22 cellular contexts compared by ENCODE assay signal in the genomic region with DNA sequence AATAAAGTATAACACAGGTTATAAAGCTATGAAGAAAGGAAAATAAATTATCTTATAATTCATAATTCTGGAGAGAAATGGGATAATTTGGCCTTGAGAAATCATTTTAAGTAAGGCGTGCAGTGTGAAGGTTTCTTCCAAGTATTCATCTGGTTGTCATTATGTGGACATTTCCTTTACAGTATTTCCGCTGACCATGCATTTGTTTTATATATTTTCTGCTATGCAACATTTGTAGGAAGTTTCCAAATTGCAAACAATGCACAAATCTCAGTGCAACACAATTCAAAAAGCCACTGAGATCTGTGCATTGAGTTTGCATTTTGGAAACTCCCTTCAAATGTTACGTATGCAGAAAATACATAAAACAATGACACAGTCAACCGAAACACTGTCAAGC. TPM values are rescaled to one million over a fixed set of nuclear protein-coding genes. Genes with fewer than 3 reads are reported as not detected.
A peak's percentile ranks its signal among the peaks of the same experiment; 100 is the strongest.
DNase-seq lines count a peak whose midpoint lies in the region; ATAC-seq, FAIRE-seq and TF ChIP-seq lines count a peak whose summit lies in the region.
"Had no signal": no experiment of that assay in that cellular context is flagged by ENCODE, and none has a peak within 500 bp of the region (broad histone marks: within the 10 kb centered on the region; RNA-seq: fewer than 3 reads in every experiment).

No MANE protein-coding gene starts in this region.

- no peaks in the 10 kb centered on the region for H3K9me2 ChIP-seq in GM23248 (ENCODE audit: insufficient read depth)

- DNase-seq in A549 (ENCODE audit: low read depth in 1 of 2, low spot score in 1 of 2) (no peak), IMR-90 (no peak), K562 (ENCODE audit: extremely low read depth in 1 of 4, low spot score in 3 of 4) (no peak), kidney (no peak), uterus (no peak), GM23248 (no peak)
- DNase-seq: 8988T; Caco-2; CD4-positive, CD25-positive, alpha-beta regulatory T cell; CD8-positive, alpha-beta T cell; DMS 273 treated with DMSO at 0.1 percent for 48 hours; DMS79; EL; GDM1; GOT3; HFFc6 had no signal

- intact Hi-C loops in IMR-90 (cut with micrococcal nuclease) (no loop called here), K562 (cut with micrococcal nuclease) (no loop called here), kidney (cut with DNase I) (no loop called here), uterus (cut with DNase I; ENCODE audit: low total_unique reads) (no loop called here)

- no peak overlapping the region for H3K4me2 ChIP-seq in A549
- no peak overlapping the region for H3K4me2 ChIP-seq in IMR-90 (ENCODE audit: low read depth, low read length)
- no peak overlapping the region for H3K4me2 ChIP-seq in K562 (ENCODE audit: insufficient read depth, low read length)
- no peak overlapping the region for H3K4me2 ChIP-seq in GM23248 (ENCODE audit: unreplicated experiment)

- no peak for TF ChIP-seq POLR2A in A549 (IDR thresholded peaks at IDR 0.05; ENCODE audit: low read length)
- TF ChIP-seq POLR2A in IMR-90 (IDR thresholded peaks at IDR 0.05; ENCODE audit: low read depth, low read length), result no peak
- TF ChIP-seq POLR2A in K562 (conservative IDR thresholded peaks at IDR 0.05), result no peak
- TF ChIP-seq POLR2A in uterus (IDR thresholded peaks at IDR 0.05), result no peak

- no peaks in the 10 kb centered on the region for H3F3A ChIP-seq in GM23248 (ENCODE audit: insufficient read depth)

- no peaks in the 10 kb centered on the region for H3K27me3 ChIP-seq in IMR-90 (ENCODE audit: control insufficient read depth, insufficient read depth, low read length)
- no peaks in the 10 kb centered on the region for H3K27me3 ChIP-seq in K562 (ENCODE audit: control insufficient read depth in 2 of 2, insufficient read depth in 2 of 2, low read length in 2 of 2)
- no peaks in the 10 kb centered on the region for H3K27me3 ChIP-seq in uterus
- no peaks in the 10 kb centered on the region for H3K27me3 ChIP-seq in GM23248 (replicated peaks; ENCODE audit: insufficient read depth)

- H3K56ac ChIP-seq in IMR-90 (ENCODE audit: extremely low read depth, insufficient read depth, low read length), result no peak overlapping the region

- H2AFZ ChIP-seq in IMR-90 (replicated peaks; ENCODE audit: low read length, poor library complexity), result no peak overlapping the region
- no peak overlapping the region for H2AFZ ChIP-seq in K562 (ENCODE audit: low read depth, low read length)
- no peak overlapping the region for H2AFZ ChIP-seq in GM23248

- 79% methylated on average over 4 of the region's 4 CpGs for WGBS in A549 (ENCODE audit: missing lambda C conversion rate)
- WGBS in IMR-90 (ENCODE audit: extremely low coverage in 2 of 2, insufficient read length in 1 of 2), 2 experiments, result no CpG with 5 or more reads among the region's 4 CpGs
- WGBS in K562 (ENCODE audit: insufficient coverage, low coverage, missing lambda C conversion rate), result 89% methylated on average over 4 of the region's 4 CpGs
- WGBS in GM23248 (ENCODE audit: low coverage in 1 of 2, low lambda C conversion rate in 2 of 2, missing lambda C conversion rate in 2 of 2), 2 experiments, result 79 to 84% methylated on average over 4 of the region's 4 CpGs

- H3K79me1 ChIP-seq in IMR-90 (ENCODE audit: low read depth in 1 of 2, low read length in 2 of 2), result peaks cover 11 to 14% of the 10 kb centered on the region in 2 experiments; a peak in 3 of 4 replicates

- TF ChIP-seq RAD21 in A549 (conservative IDR thresholded peaks at IDR 0.05 in 1 of 2, IDR thresholded peaks at IDR 0.05 in 1 of 2) (no peak), IMR-90 (IDR thresholded peaks at IDR 0.05; ENCODE audit: low read length) (no peak), K562 (CRISPR knock-in tag; conservative IDR thresholded peaks at IDR 0.05 in 1 of 2, IDR thresholded peaks at IDR 0.05 in 1 of 2) (no peak)

- H3K9me1 ChIP-seq in IMR-90 (ENCODE audit: insufficient read depth, low read length), result no peaks in the 10 kb centered on the region
- no peaks in the 10 kb centered on the region for H3K9me1 ChIP-seq in K562 (ENCODE audit: control insufficient read depth, insufficient read depth, low read length)

- H2BK5ac ChIP-seq in IMR-90 (ENCODE audit: low read depth, low read length, poor library complexity, severe bottlenecking), result no peak overlapping the region

- no peak overlapping the region for H3K4me3 ChIP-seq in A549
- no peak overlapping the region for H3K4me3 ChIP-seq in IMR-90 (ENCODE audit: insufficient read depth, low read depth, low read length)
- H3K4me3 ChIP-seq in K562, result no peak overlapping the region
- no peak overlapping the region for H3K4me3 ChIP-seq in kidney (ENCODE audit: low read length in 2 of 2)
- no peak overlapping the region for H3K4me3 ChIP-seq in uterus
- H3K4me3 ChIP-seq in GM23248, result no peak overlapping the region
- H3K4me3 ChIP-seq: GM12878, HAP-1 had no signal

- H2BK20ac ChIP-seq in IMR-90 (ENCODE audit: low read depth, low read length), result no peak overlapping the region

- H3K9me3 ChIP-seq in A549 (peaks cover 47% of the 10 kb centered on the region), IMR-90 (ENCODE audit: control insufficient read depth, insufficient read depth, low read length) (peaks cover 10% of the 10 kb centered on the region; the same call in 1 of the 2 replicates), K562 (replicated peaks; ENCODE audit: control insufficient read depth, insufficient read depth, low read depth, low read length) (peaks cover 9% of the 10 kb centered on the region), kidney (ENCODE audit: control insufficient read depth in 1 of 2, low read length in 2 of 2) (peaks cover 0 to 4% of the 10 kb centered on the region in 2 donors), uterus (no peaks in the 10 kb centered on the region), GM23248 (ENCODE audit: low read depth) (no peaks in the 10 kb centered on the region)

- POLR2A ChIA-PET in A549 (lab: Yijun Ruan, JAX) (no interaction called here), IMR-90 (lab: Charles Lee; ENCODE audit: unreplicated experiment) (no interaction called here), K562 (lab: Yijun Ruan, JAX) (no interaction called here)

- H3K23ac ChIP-seq in IMR-90 (ENCODE audit: low read depth, low read length), result no peak overlapping the region

- TF ChIP-seq EP300 in A549 (IDR thresholded peaks at IDR 0.05), result no peak
- no peak for TF ChIP-seq EP300 in K562 (IDR thresholded peaks at IDR 0.05; ENCODE audit: low read length)

- H3K27ac ChIP-seq in A549 (no peak overlapping the region), IMR-90 (ENCODE audit: insufficient read depth, low read length) (no peak overlapping the region), K562 (ENCODE audit: extremely low read depth, low read depth, low read length) (no peak overlapping the region), kidney (ENCODE audit: low read depth in 2 of 2, low read length in 2 of 2) (no peak overlapping the region), uterus (no peak overlapping the region), GM23248 (no peak overlapping the region)
- H3K27ac ChIP-seq: C4-2B had no signal

- H4K5ac ChIP-seq in IMR-90 (ENCODE audit: low read depth, low read length), result no peak overlapping the region

- no peak overlapping the region for H3K4ac ChIP-seq in IMR-90 (ENCODE audit: low read depth, low read length)

- H3K9ac ChIP-seq in IMR-90 (ENCODE audit: low read depth, low read length) (no peak overlapping the region), K562 (ENCODE audit: insufficient read depth in 1 of 2, low read depth in 2 of 2, low read length in 2 of 2) (no peak overlapping the region), kidney (ENCODE audit: low read length in 2 of 2) (no peak overlapping the region), GM23248 (no peak overlapping the region)

- H3K14ac ChIP-seq in IMR-90 (replicated peaks; ENCODE audit: low read depth, low read length), result no peak overlapping the region

- TF ChIP-seq CTCF in A549 (IDR thresholded peaks at IDR 0.05), result no peak
- no peak for TF ChIP-seq CTCF in IMR-90 (conservative IDR thresholded peaks at IDR 0.05; ENCODE audit: low read depth, low read length)
- no peak for TF ChIP-seq CTCF in K562 (IDR thresholded peaks at IDR 0.05 in 2 of 3, conservative IDR thresholded peaks at IDR 0.05 in 1 of 3; ENCODE audit: insufficient read depth in 2 of 3, low read depth in 1 of 3, low read length in 3 of 3)
- TF ChIP-seq CTCF in kidney (IDR thresholded peaks at IDR 0.05; ENCODE audit: borderline replicate concordance, extremely low read depth, insufficient read depth), result no peak
- no peak for TF ChIP-seq CTCF in uterus (IDR thresholded peaks at IDR 0.05)

- FAIRE-seq in A549 (lab: Jason Lieb, UNC), result no peak
- FAIRE-seq in K562 (lab: Jason Lieb, UNC), result no peak
- peak; percentile 27 for FAIRE-seq in kidney (lab: Jason Lieb, UNC)
- FAIRE-seq: GM12878, GM19239, H54 had no signal

- H3K36me3 ChIP-seq in IMR-90 (ENCODE audit: control insufficient read depth, insufficient read depth, low read length) (no peaks in the 10 kb centered on the region), K562 (ENCODE audit: control insufficient read depth, insufficient read depth, low read length) (no peaks in the 10 kb centered on the region; the same call in 2 of the 3 replicates), kidney (ENCODE audit: control insufficient read depth in 1 of 2, insufficient read depth in 2 of 2, low read length in 2 of 2) (peaks cover 0 to 4% of the 10 kb centered on the region in 2 donors), uterus (no peaks in the 10 kb centered on the region), GM23248 (ENCODE audit: low read depth) (no peaks in the 10 kb centered on the region)
- H3K36me3 ChIP-seq: HAP-1 had no signal

- peaks cover 76% of the 10 kb centered on the region for H3K79me2 ChIP-seq in K562 (ENCODE audit: control insufficient read depth, insufficient read depth, low read length)
- peaks cover 7% of the 10 kb centered on the region; the same call in 1 of the 2 replicates for H3K79me2 ChIP-seq in GM23248 (ENCODE audit: insufficient read depth)

- H4K20me1 ChIP-seq in IMR-90 (ENCODE audit: insufficient read depth, low read length) (no peaks in the 10 kb centered on the region; the same call in 1 of the 2 replicates), K562 (replicated peaks; ENCODE audit: control insufficient read depth, insufficient read depth, low read length) (no peaks in the 10 kb centered on the region), GM23248 (ENCODE audit: insufficient read depth) (no peaks in the 10 kb centered on the region)

- no peak overlapping the region for H4K91ac ChIP-seq in IMR-90 (ENCODE audit: insufficient read depth, low read depth, low read length)

- no peak overlapping the region for H2AK5ac ChIP-seq in IMR-90 (ENCODE audit: low read depth, low read length)

- CTCF ChIA-PET in A549 (lab: Yijun Ruan, JAX) (no interaction called here), IMR-90 (lab: Yijun Ruan, JAX) (no interaction called here), K562 (lab: Yijun Ruan, JAX; ENCODE audit: low intra/inter-chr PET ratio) (no interaction called here)

- ATAC-seq in A549, result no peak
- no peak for ATAC-seq in IMR-90 (ENCODE audit: low read depth)
- ATAC-seq in K562, result no peak
- no peak for ATAC-seq in GM21390 (IDR thresholded peaks at IDR 0.05; ENCODE audit: unreplicated experiment)
- ATAC-seq: CD8-positive, alpha-beta T cell; GM12878 had no signal

- in situ Hi-C loops in IMR-90 (cut with MboI; ENCODE audit: low sequenced_read_pairs), result no loop called here
- in situ Hi-C loops in K562 (cut with MboI), result no loop called here
- in situ Hi-C loops in GM23248 (cut with MboI), result no loop called here

- BruUV-seq in IMR-90 (replicated peaks; lab: Mats Ljungman, UMichigan), result no TSS peak
- no TSS peak for BruUV-seq in K562 (replicated peaks; lab: Mats Ljungman, UMichigan)

- no peak overlapping the region for H2BK15ac ChIP-seq in IMR-90 (ENCODE audit: low read depth, low read length)

- dilution Hi-C loops in IMR-90 (cut with HindIII; ENCODE audit: low sequenced_read_pairs, unreplicated experiment), result no loop called here

- H4K8ac ChIP-seq in IMR-90 (ENCODE audit: low read depth in 2 of 2, low read length in 2 of 2), result no peak overlapping the region

- H3K4me1 ChIP-seq in A549, result no peaks in the 10 kb centered on the region
- no peaks in the 10 kb centered on the region for H3K4me1 ChIP-seq in IMR-90 (ENCODE audit: control insufficient read depth, insufficient read depth, low read length)
- H3K4me1 ChIP-seq in K562 (replicated peaks in 1 of 2; ENCODE audit: control insufficient read depth in 2 of 2, insufficient read depth in 2 of 2, low read length in 2 of 2), result no peaks in the 10 kb centered on the region
- no peaks in the 10 kb centered on the region for H3K4me1 ChIP-seq in kidney (ENCODE audit: control insufficient read depth in 1 of 2, insufficient read depth in 1 of 2, low read depth in 1 of 2, low read length in 2 of 2)
- H3K4me1 ChIP-seq in uterus, result no peaks in the 10 kb centered on the region
- no peaks in the 10 kb centered on the region for H3K4me1 ChIP-seq in GM23248 (ENCODE audit: insufficient read depth)
- H3K4me1 ChIP-seq: HAP-1 had no signal

- no peak overlapping the region for H2AK9ac ChIP-seq in IMR-90 (replicated peaks; ENCODE audit: low read depth, low read length, poor library complexity)

- no peak overlapping the region for H3K18ac ChIP-seq in IMR-90 (ENCODE audit: low read depth, low read length)

- H2BK120ac ChIP-seq in IMR-90 (ENCODE audit: low read depth, low read length), result no peak overlapping the region

RNA-seq across cellular contexts. Expression of a gene that starts 17.8 kb away (rescaled TPM):
- polyA plus RNA-seq in A549 (2011; rRNA removed) (3.5 and 4.3 TPM in 2 replicates), A549 (2017; fragmentation: RNase III; extraction: RNeasy Plus Mini Kit Qiagen cat#74134 plus additional on column Dnase treatment) (2.9 to 3.3 TPM (median 3.0 TPM) in 3 replicates), IMR-90 (2012; rRNA removed) (1.2 and 1.8 TPM in 2 replicates), K562 (2011; rRNA removed) (9.7 and 11.8 TPM in 2 replicates), K562 (2014; fragmentation: Illumina TruSeq; extraction: Trizol) (11.1 and 12.4 TPM in 2 replicates), K562 (2014; fragmentation: Nextera tagmentation; extraction: Ambion mirVana) (10 to 100 TPM; 17.3 to 23.4 TPM), K562 (2014; rRNA removed) (8.2 and 8.7 TPM in 2 replicates), kidney (ENCODE audit: insufficient read depth, low read depth, low replicate concordance) (2.0 TPM), GM23248 (2016; fragmentation: Nextera tagmentation; extraction: Ambion mirVana) (2.8 and 2.9 TPM in 2 replicates)
- 0.85 and 1.0 TPM in 2 replicates for polyA plus RNA-seq in A549 (2012; cell fraction: cytosol; rRNA removed)
- polyA plus RNA-seq in A549 (2012; cell fraction: nucleus; rRNA removed), result 0.36 and 0.54 TPM in 2 replicates
- polyA minus RNA-seq in A549 (2011; rRNA and poly(A)+ RNA removed), result 1.1 and 1.2 TPM in 2 replicates
- total RNA-seq in IMR-90 (2012; rRNA removed) (4.5 and 5.6 TPM in 2 replicates), K562 (2014; rRNA removed) (6.7 and 8.9 TPM in 2 replicates), K562 (2014; rRNA removed; fragmentation: Illumina TruSeq; extraction: Trizol) (14.5 and 17.8 TPM in 2 replicates), K562 (2015; rRNA removed; fragmentation: Illumina TruSeq; extraction: Trizol) (10.3 and 11.2 TPM in 2 replicates), K562 (2021) (7.1 and 7.9 TPM in 2 replicates), kidney (2.9 TPM), uterus (1 to 10 TPM; 5.0 to 9.5 (median 7.4) TPM)
- 0.19 and 0.33 TPM in 2 replicates for polyA plus RNA-seq in IMR-90 (2012; cell fraction: cytosol; rRNA removed)
- polyA plus RNA-seq in IMR-90 (2012; cell fraction: nucleus; rRNA removed; ENCODE audit: low replicate concordance), result 0.10 and 1.0 TPM in 2 replicates
- 4.5 and 17.1 TPM in 2 replicates for total RNA-seq in K562 (2011; cell fraction: chromatin; rRNA removed; ENCODE audit: low replicate concordance)
- total RNA-seq in K562 (2011; cell fraction: nucleolus; rRNA removed), result 2.8 and 5.1 TPM in 2 replicates
- 6.5 and 7.7 TPM in 2 replicates for total RNA-seq in K562 (2011; cell fraction: nucleoplasm; rRNA removed)
- polyA plus RNA-seq in K562 (2011; cell fraction: cytosol; rRNA removed), result 1.1 and 2.6 TPM in 2 replicates
- 2.7 and 4.4 TPM in 2 replicates for polyA plus RNA-seq in K562 (2011; cell fraction: nucleus; rRNA removed)
- polyA plus RNA-seq in K562 (2012), result 5.9 and 6.1 TPM in 2 replicates
- 11.7 and 13.9 TPM in 2 replicates for polyA minus RNA-seq in K562 (2011; rRNA and poly(A)+ RNA removed)
- 3.2 and 4.0 TPM in 2 replicates for polyA minus RNA-seq in K562 (2011; cell fraction: cytosol; rRNA and poly(A)+ RNA removed)
- polyA minus RNA-seq in K562 (2011; cell fraction: nucleus; rRNA and poly(A)+ RNA removed), result 3.4 and 6.0 TPM in 2 replicates
- 1.4 and 4.6 TPM in 2 replicates for total RNA-seq in GM23248 (2014; rRNA removed; shearing (Covaris generic))

RNA-seq across cellular contexts. Expression of a gene that starts 43.4 kb away (rescaled TPM):
- polyA plus RNA-seq in A549 (2011; rRNA removed) (5.3 and 5.4 TPM in 2 replicates), A549 (2017; fragmentation: RNase III; extraction: RNeasy Plus Mini Kit Qiagen cat#74134 plus additional on column Dnase treatment) (3.6 to 3.7 TPM (median 3.6 TPM) in 3 replicates), IMR-90 (2012; rRNA removed) (3.4 and 3.8 TPM in 2 replicates), K562 (2011; rRNA removed) (8.2 and 10.9 TPM in 2 replicates), K562 (2014; fragmentation: Illumina TruSeq; extraction: Trizol) (10.3 and 12.1 TPM in 2 replicates), K562 (2014; fragmentation: Nextera tagmentation; extraction: Ambion mirVana) (1 to 10 TPM; 5.3 to 6.3 TPM), K562 (2014; rRNA removed) (8.2 and 9.2 TPM in 2 replicates), kidney (ENCODE audit: insufficient read depth, low read depth, low replicate concordance) (4.2 TPM), GM23248 (2016; fragmentation: Nextera tagmentation; extraction: Ambion mirVana) (2.4 and 2.8 TPM in 2 replicates)
- polyA plus RNA-seq in A549 (2012; cell fraction: cytosol; rRNA removed), result 1.6 and 1.7 TPM in 2 replicates
- polyA plus RNA-seq in A549 (2012; cell fraction: nucleus; rRNA removed), result 2.2 and 2.3 TPM in 2 replicates
- 3.4 and 4.3 TPM in 2 replicates for polyA minus RNA-seq in A549 (2011; rRNA and poly(A)+ RNA removed)
- total RNA-seq in IMR-90 (2012; rRNA removed) (10.8 and 14.2 TPM in 2 replicates), K562 (2014; rRNA removed) (9.8 and 10.9 TPM in 2 replicates), K562 (2014; rRNA removed; fragmentation: Illumina TruSeq; extraction: Trizol) (18.3 and 21.1 TPM in 2 replicates), K562 (2015; rRNA removed; fragmentation: Illumina TruSeq; extraction: Trizol) (14.4 and 16.1 TPM in 2 replicates), K562 (2021) (8.0 and 10.2 TPM in 2 replicates), kidney (7.8 TPM), uterus (10 to 100 TPM in 3 of 4 donors, 1 to 10 TPM in 1; 2.3 to 25.0 (median 14.8) TPM)
- polyA plus RNA-seq in IMR-90 (2012; cell fraction: cytosol; rRNA removed), result 1.3 and 1.4 TPM in 2 replicates
- polyA plus RNA-seq in IMR-90 (2012; cell fraction: nucleus; rRNA removed; ENCODE audit: low replicate concordance), result 2.1 and 2.2 TPM in 2 replicates
- total RNA-seq in K562 (2011; cell fraction: chromatin; rRNA removed; ENCODE audit: low replicate concordance), result 15.0 and 38.1 TPM in 2 replicates
- 14.7 and 18.0 TPM in 2 replicates for total RNA-seq in K562 (2011; cell fraction: nucleolus; rRNA removed)
- total RNA-seq in K562 (2011; cell fraction: nucleoplasm; rRNA removed), result 13.5 and 16.2 TPM in 2 replicates
- polyA plus RNA-seq in K562 (2011; cell fraction: cytosol; rRNA removed), result 5.2 and 5.7 TPM in 2 replicates
- 3.2 and 3.9 TPM in 2 replicates for polyA plus RNA-seq in K562 (2011; cell fraction: nucleus; rRNA removed)
- polyA plus RNA-seq in K562 (2012), result 6.4 and 8.0 TPM in 2 replicates
- polyA minus RNA-seq in K562 (2011; rRNA and poly(A)+ RNA removed), result 15.3 and 21.4 TPM in 2 replicates
- polyA minus RNA-seq in K562 (2011; cell fraction: cytosol; rRNA and poly(A)+ RNA removed), result 4.2 and 5.3 TPM in 2 replicates
- polyA minus RNA-seq in K562 (2011; cell fraction: nucleus; rRNA and poly(A)+ RNA removed), result 9.8 and 17.3 TPM in 2 replicates
- 4.9 and 6.8 TPM in 2 replicates for total RNA-seq in GM23248 (2014; rRNA removed; shearing (Covaris generic))

RNA-seq across cellular contexts. Expression of a gene that starts 52.9 kb away (rescaled TPM):
- 1.7 and 2.6 TPM in 2 replicates for polyA plus RNA-seq in A549 (2011; rRNA removed)
- polyA plus RNA-seq in A549 (2012; cell fraction: cytosol; rRNA removed), result 1.6 and 2.0 TPM in 2 replicates
- polyA plus RNA-seq in A549 (2012; cell fraction: nucleus; rRNA removed), result 0.77 and 1.9 TPM in 2 replicates
- polyA plus RNA-seq in A549 (2017; fragmentation: RNase III; extraction: RNeasy Plus Mini Kit Qiagen cat#74134 plus additional on column Dnase treatment), result 2.5 to 3.3 TPM (median 2.7 TPM) in 3 replicates
- polyA minus RNA-seq in A549 (2011; rRNA and poly(A)+ RNA removed), result 0.45 and 1.9 TPM in 2 replicates
- total RNA-seq in IMR-90 (2012; rRNA removed), result 0.54 and 1.1 TPM in 2 replicates
- 0.46 and 0.75 TPM in 2 replicates for polyA plus RNA-seq in IMR-90 (2012; rRNA removed)
- polyA plus RNA-seq in IMR-90 (2012; cell fraction: cytosol; rRNA removed), result 0.37 and 1.1 TPM in 2 replicates
- 0.17 and 0.33 TPM in 2 replicates for polyA plus RNA-seq in IMR-90 (2012; cell fraction: nucleus; rRNA removed; ENCODE audit: low replicate concordance)
- 15.9 and 40.0 TPM in 2 replicates for total RNA-seq in K562 (2011; cell fraction: chromatin; rRNA removed; ENCODE audit: low replicate concordance)
- 8.9 and 10.5 TPM in 2 replicates for total RNA-seq in K562 (2011; cell fraction: nucleolus; rRNA removed)
- 16.4 and 22.7 TPM in 2 replicates for total RNA-seq in K562 (2011; cell fraction: nucleoplasm; rRNA removed)
- 10.9 and 11.5 TPM in 2 replicates for total RNA-seq in K562 (2014; rRNA removed)
- total RNA-seq in K562 (2014; rRNA removed; fragmentation: Illumina TruSeq; extraction: Trizol), result 15.2 and 15.7 TPM in 2 replicates
- total RNA-seq in K562 (2015; rRNA removed; fragmentation: Illumina TruSeq; extraction: Trizol), result 10.2 and 10.6 TPM in 2 replicates
- total RNA-seq in K562 (2021), result 10.9 and 13.7 TPM in 2 replicates
- 8.7 and 9.0 TPM in 2 replicates for polyA plus RNA-seq in K562 (2011; rRNA removed)
- 3.3 and 9.2 TPM in 2 replicates for polyA plus RNA-seq in K562 (2011; cell fraction: cytosol; rRNA removed)
- 7.5 and 9.3 TPM in 2 replicates for polyA plus RNA-seq in K562 (2011; cell fraction: nucleus; rRNA removed)
- polyA plus RNA-seq in K562 (2012), result 9.8 and 9.9 TPM in 2 replicates
- polyA plus RNA-seq in K562 (2014; fragmentation: Illumina TruSeq; extraction: Trizol), result 11.1 and 12.1 TPM in 2 replicates
- polyA plus RNA-seq in K562 (2014; fragmentation: Nextera tagmentation; extraction: Ambion mirVana), result 1 to 10 TPM; 8.7 to 8.8 TPM
- 6.4 and 11.1 TPM in 2 replicates for polyA plus RNA-seq in K562 (2014; rRNA removed)
- 12.7 and 15.3 TPM in 2 replicates for polyA minus RNA-seq in K562 (2011; rRNA and poly(A)+ RNA removed)
- 3.7 and 5.2 TPM in 2 replicates for polyA minus RNA-seq in K562 (2011; cell fraction: cytosol; rRNA and poly(A)+ RNA removed)
- 4.8 and 11.7 TPM in 2 replicates for polyA minus RNA-seq in K562 (2011; cell fraction: nucleus; rRNA and poly(A)+ RNA removed)
- total RNA-seq in kidney, result 0.44 TPM
- polyA plus RNA-seq in kidney (ENCODE audit: insufficient read depth, low read depth, low replicate concordance), result not detected
- 1 to 10 TPM in 1 of 4 donors, not detected in 3; 3.5 TPM for total RNA-seq in uterus
- total RNA-seq in GM23248 (2014; rRNA removed; shearing (Covaris generic)), result 0.51 and 1.2 TPM in 2 replicates
- 1.1 and 2.0 TPM in 2 replicates for polyA plus RNA-seq in GM23248 (2016; fragmentation: Nextera tagmentation; extraction: Ambion mirVana)
- total RNA-seq: CD4-positive, CD25-positive, alpha-beta regulatory T cell; CD8-positive, alpha-beta T cell had no signal
- polyA plus RNA-seq: CD4-positive, CD25-positive, alpha-beta regulatory T cell had no signal
